In the genomic region with DNA sequence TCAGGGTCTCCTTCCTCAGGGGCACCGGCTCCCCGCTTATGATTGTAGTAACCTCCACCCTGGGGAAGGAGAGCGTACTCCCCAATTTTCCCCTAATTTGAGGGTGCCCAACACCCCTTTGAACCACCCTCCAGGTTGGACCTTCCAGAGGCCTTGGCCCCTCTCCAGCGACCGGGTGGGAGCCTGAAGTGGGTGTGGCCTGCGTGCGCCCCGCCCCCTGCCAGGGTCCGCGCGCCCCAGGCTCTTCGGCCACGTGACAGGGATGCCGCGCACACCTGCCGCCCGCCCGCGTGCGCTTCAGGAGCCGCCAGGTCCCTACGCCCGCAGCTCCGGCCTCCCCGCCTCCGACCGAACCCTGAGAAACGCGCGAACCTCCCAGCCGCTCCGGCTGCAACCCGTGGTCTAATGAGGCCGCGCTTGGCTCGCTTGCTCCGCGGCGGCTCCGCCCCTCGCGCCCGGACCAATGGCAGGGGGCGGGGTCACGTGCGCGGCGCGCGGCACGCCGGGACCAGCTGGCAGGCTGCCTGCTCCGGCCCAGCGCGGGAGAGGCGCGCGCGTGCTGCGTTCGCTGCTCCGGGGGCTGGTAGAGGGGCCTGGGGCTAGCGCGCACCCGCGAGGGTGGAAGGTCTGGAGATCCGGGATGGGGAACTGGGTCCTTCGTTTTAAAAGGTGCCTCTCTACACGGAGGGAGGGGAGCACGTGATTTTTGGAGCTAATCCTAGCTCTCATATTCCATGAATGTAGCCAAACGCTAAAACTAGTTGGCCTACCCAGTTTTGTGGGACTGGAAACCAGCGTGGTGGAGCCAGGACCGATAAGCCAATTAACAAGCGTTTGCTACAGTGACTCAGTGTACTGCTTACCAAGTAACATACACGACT, we compare ENCODE assay signal across 8 cellular contexts. TPM values are rescaled to one million over a fixed set of nuclear protein-coding genes. Genes with fewer than 3 reads are reported as not detected.
DNase-seq lines count a peak whose midpoint lies in the region; ATAC-seq and TF ChIP-seq lines count a peak whose summit lies in the region.

A gene (minus strand): TSS at position 404 of the 881 bp plus-strand sequence. CDS start 618 bp downstream, outside the sequence.

- DNase-seq in AML-193 (lab: John Stamatoyannopoulos, UW) (peak; percentile 57 to 74), HK-2 (ENCODE audit: unreplicated experiment) (peak; percentile 83), NCI-H82 treated with DMSO at 0.1 percent for 48 hours (lab: John Stamatoyannopoulos, UW; ENCODE audit: unreplicated experiment) (peak; percentile 55), ecto neural progenitor cell (ENCODE audit: low spot score) (peak; percentile 91), lung (ENCODE audit: low spot score) (peak; percentile 86)
- DNase-seq in activated CD8-positive, alpha-beta T cell treated with anti-CD3 and anti-CD28 coated beads for 36 hours = peak; percentile 90
- DNase-seq in stimulated activated CD4-positive, alpha-beta T cell treated with anti-CD3 and anti-CD28 coated beads, TNF-alpha, amount 100 ng/mL, for 4 hours (ENCODE audit: low read depth in 3 of 3) = peak; percentile 77 to 82 (median 78)

- no peaks in the 10 kb centered on the region for H3K27me3 Mint-ChIP-seq in activated CD8-positive, alpha-beta T cell treated with anti-CD3 and anti-CD28 coated beads for 36 hours

- POLR2A ChIA-PET in activated CD8-positive, alpha-beta T cell treated with anti-CD3 and anti-CD28 coated beads for 36 hours (lab: Charles Lee) = interaction anchor here (0.6 to 12.6 kb wide), 11 partner anchors 8 to 177 kb away, joined by 3 to 172 read pairs (median 4); a partner anchor contains a TSS

- peaks cover 20% of the 10 kb centered on the region for H3K4me1 Mint-ChIP-seq in activated CD8-positive, alpha-beta T cell treated with anti-CD3 and anti-CD28 coated beads for 36 hours (ENCODE audit: low read depth)

- peaks cover 10 to 16% of the 10 kb centered on the region in 2 donors for H3K36me3 ChIP-seq in lung (ENCODE audit: control insufficient read depth in 2 of 2, insufficient read depth in 2 of 2, low read length in 2 of 2)

- peak within 1 kb of the TSS; percentile 69 for H3K4me3 ChIP-seq in lung

- H3K27me3 ChIP-seq in lung (ENCODE audit: control insufficient read depth, insufficient read depth) = no peaks in the 10 kb centered on the region

- peak; percentile 94 for ATAC-seq in activated CD8-positive, alpha-beta T cell treated with anti-CD3 and anti-CD28 coated beads for 36 hours
- peak; percentile 86 for ATAC-seq in lung (ENCODE audit: insufficient read depth, low FRiP score)

- peak within 1 kb of the TSS; percentile 73 to 89 for H3K27ac ChIP-seq in lung (ENCODE audit: low read depth in 1 of 2, low read length in 1 of 2)

- H3K36me3 Mint-ChIP-seq in activated CD8-positive, alpha-beta T cell treated with anti-CD3 and anti-CD28 coated beads for 36 hours (ENCODE audit: low read depth) = peaks cover 35% of the 10 kb centered on the region

- WGBS in lung, 2 donors = 6% methylated on average over 75 of the region's 75 CpGs

- peak; percentile 88 for TF ChIP-seq POLR2A in GM19193 (IDR thresholded peaks at IDR 0.05; ENCODE audit: extremely low read depth, insufficient read depth, insufficient read length)

- intact Hi-C loops in activated CD8-positive, alpha-beta T cell treated with anti-CD3 and anti-CD28 coated beads for 36 hours (cut with micrococcal nuclease) = no loop called here

- peak within 1 kb of the TSS; percentile 74 for H3K27ac Mint-ChIP-seq in activated CD8-positive, alpha-beta T cell treated with anti-CD3 and anti-CD28 coated beads for 36 hours

- H3K9me3 Mint-ChIP-seq in activated CD8-positive, alpha-beta T cell treated with anti-CD3 and anti-CD28 coated beads for 36 hours = peaks cover 3% of the 10 kb centered on the region

- CTCF ChIA-PET in activated CD8-positive, alpha-beta T cell treated with anti-CD3 and anti-CD28 coated beads for 36 hours (lab: Charles Lee) = interaction anchor here (1.1 to 5.2 kb wide), 3 partner anchors 16 to 220 kb away, joined by 3 to 56 read pairs (median 3); no protein-coding TSS in a partner anchor

- TF ChIP-seq CTCF in activated CD8-positive, alpha-beta T cell treated with anti-CD3 and anti-CD28 coated beads for 36 hours (IDR thresholded peaks at IDR 0.05) = no peak
- no peak for TF ChIP-seq CTCF in lung (IDR thresholded peaks at IDR 0.05; ENCODE audit: control extremely low read depth, extremely low read depth)

- H3K4me3 Mint-ChIP-seq in activated CD8-positive, alpha-beta T cell treated with anti-CD3 and anti-CD28 coated beads for 36 hours = peak within 1 kb of the TSS; percentile 53

- peaks cover 0 to 17% of the 10 kb centered on the region in 2 donors for H3K4me1 ChIP-seq in lung (ENCODE audit: control insufficient read depth in 2 of 2, insufficient read depth in 2 of 2, low read length in 2 of 2)

- H3K9me3 ChIP-seq in lung (ENCODE audit: control insufficient read depth in 2 of 2, insufficient read depth in 1 of 2, low read length in 1 of 2) = no peaks in the 10 kb centered on the region

RNA-seq across cellular contexts. Expression of the gene that starts here (rescaled TPM):
- total RNA-seq in activated CD8-positive, alpha-beta T cell treated with anti-CD3 and anti-CD28 coated beads for 36 hours = 10 to 100 TPM; 16.7 to 17.5 TPM
- total RNA-seq in lung = 10 to 100 TPM; 10.8 to 18.0 TPM
- polyA plus RNA-seq in lung = 1 to 10 TPM; 3.9 to 4.8 TPM

Comparison
In these comparisons a context has a peak if more than half of its experiments do, and no peak if none do; other contexts are left out.
1. Peak in every context shown above with its lines: DNase-seq, ATAC-seq, H3K4me3 ChIP-seq and H3K27ac ChIP-seq.